In the genomic region with DNA sequence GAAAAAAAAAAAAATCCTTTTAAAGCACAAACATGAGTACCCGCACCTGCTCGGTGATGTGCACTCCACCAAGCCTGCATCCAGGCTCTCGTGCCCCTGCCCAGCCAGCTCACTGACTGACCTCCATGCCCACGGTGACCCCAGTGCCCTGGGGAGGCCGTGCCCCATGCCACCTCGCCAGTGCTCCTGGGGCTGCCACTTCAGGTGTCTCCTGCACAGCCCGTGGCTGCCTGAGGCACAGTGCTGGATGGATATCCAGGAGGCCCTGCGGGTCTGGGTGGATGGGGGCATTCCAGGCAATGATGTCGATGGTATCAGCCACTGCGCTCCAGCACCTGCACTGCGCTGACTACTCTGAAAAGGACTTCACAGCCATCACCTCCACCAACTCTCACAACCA, we compare ENCODE assay signal across 19 cellular contexts. TPM values are rescaled to one million over a fixed set of nuclear protein-coding genes. Genes with fewer than 3 reads are reported as not detected.
A peak's percentile ranks its signal among the peaks of the same experiment; 100 is the strongest.
DNase-seq lines count a peak whose midpoint lies in the region; ATAC-seq and TF ChIP-seq lines count a peak whose summit lies in the region.
"Had no signal": no experiment of that assay in that cellular context is flagged by ENCODE, and none has a peak within 500 bp of the region (broad histone marks: within the 10 kb centered on the region; RNA-seq: fewer than 3 reads in every experiment).

No MANE protein-coding gene starts in this region.

- peaks cover 91 to 100% (median 100%) of the 10 kb centered on the region in 11 experiments for H4K20me1 ChIP-seq in BLaER1 treated with 17β-estradiol and CSF1 and Interleukin-3, amounts not matched to agents 10 nM and 100 nM

- H3K4me1 Mint-ChIP-seq in IgD-negative memory B cell, result peaks cover 33 to 42% (median 33%) of the 10 kb centered on the region in 3 donors
- peaks cover 44 to 46% of the 10 kb centered on the region in 2 donors for H3K4me1 Mint-ChIP-seq in natural killer cell treated with Interleukin-12 subunit alpha and Interleukin-12 subunit beta and Interleukin-15 and Interleukin-18, amount 100 ng/mL, for 72 hours (ENCODE audit: low read depth in 2 of 2)

- no peaks in the 10 kb centered on the region for H3K27me3 ChIP-seq in BLaER1 treated with 17β-estradiol and CSF1 and Interleukin-3, amounts not matched to agents 10 nM and 100 nM
- no peaks in the 10 kb centered on the region for H3K27me3 ChIP-seq in mesenchymal stem cell (ENCODE audit: control insufficient read depth in 1 of 2, insufficient read depth in 1 of 2, low read length in 2 of 2)
- H3K27me3 ChIP-seq in spleen (replicated peaks in 1 of 7), result no peaks in the 10 kb centered on the region
- H3K27me3 ChIP-seq: SJCRH30 had no signal

- H3K4me1 ChIP-seq in BLaER1 treated with 17β-estradiol and CSF1 and Interleukin-3, amounts not matched to agents 10 nM and 100 nM, result peaks cover 75 to 84% (median 79%) of the 10 kb centered on the region in 10 experiments
- peaks cover 59% of the 10 kb centered on the region for H3K4me1 ChIP-seq in mesenchymal stem cell (ENCODE audit: control insufficient read depth, insufficient read depth, low read depth, low read length)
- H3K4me1 ChIP-seq in spleen, result peaks cover 42 to 86% (median 82%) of the 10 kb centered on the region in 6 donors
- H3K4me1 ChIP-seq: SJCRH30 had no signal

- peaks cover 20% of the 10 kb centered on the region for H3K79me1 ChIP-seq in mesenchymal stem cell (replicated peaks; ENCODE audit: low read length, poor library complexity, severe bottlenecking)

- H3K23ac ChIP-seq in mesenchymal stem cell (ENCODE audit: low read length in 2 of 2), result no peak overlapping the region

- no peaks in the 10 kb centered on the region for H3K9me3 ChIP-seq in BLaER1 treated with 17β-estradiol and CSF1 and Interleukin-3, amounts not matched to agents 10 nM and 100 nM (replicated peaks in 1 of 11)
- no peaks in the 10 kb centered on the region for H3K9me3 ChIP-seq in mesenchymal stem cell (ENCODE audit: control insufficient read depth, low read length)
- H3K9me3 ChIP-seq in spleen, result no peaks in the 10 kb centered on the region
- H3K9me3 ChIP-seq: SJCRH30 had no signal

- H4K8ac ChIP-seq in mesenchymal stem cell (ENCODE audit: low read length), result no peak overlapping the region

- H3K4me3 ChIP-seq in BLaER1 treated with 17β-estradiol and CSF1 and Interleukin-3, amounts not matched to agents 10 nM and 100 nM, result no peak overlapping the region
- no peak overlapping the region for H3K4me3 ChIP-seq in mesenchymal stem cell (ENCODE audit: insufficient read depth in 1 of 2, low read depth in 1 of 2, low read length in 2 of 2)
- H3K4me3 ChIP-seq in spleen, result no peak overlapping the region
- H3K4me3 ChIP-seq: SJCRH30 had no signal

- H3K4ac ChIP-seq in mesenchymal stem cell (ENCODE audit: low read depth in 1 of 2, low read length in 2 of 2), result no peak overlapping the region

- peaks cover 30 to 80% (median 63%) of the 10 kb centered on the region in 11 experiments for H3K36me3 ChIP-seq in BLaER1 treated with 17β-estradiol and CSF1 and Interleukin-3, amounts not matched to agents 10 nM and 100 nM
- H3K36me3 ChIP-seq in mesenchymal stem cell (ENCODE audit: control insufficient read depth in 1 of 2, insufficient read depth in 2 of 2, low read depth in 1 of 2, low read length in 2 of 2), result peaks cover 21 to 66% of the 10 kb centered on the region in 2 experiments
- peaks cover 0 to 55% (median 24%) of the 10 kb centered on the region in 6 donors for H3K36me3 ChIP-seq in spleen

- H3K27ac ChIP-seq in BLaER1 treated with 17β-estradiol and CSF1 and Interleukin-3, amounts not matched to agents 10 nM and 100 nM, result peak overlapping the region in 2 of 11 experiments; percentile 96 to 97; a peak in 2 of 22 replicates
- H3K27ac ChIP-seq in mesenchymal stem cell (ENCODE audit: low read length, poor library complexity, severe bottlenecking) (no peak overlapping the region), spleen (peak overlapping the region in 2 of 8 donors; percentile 2 to 96)
- H3K27ac ChIP-seq: KMS-11, SJCRH30 had no signal

- H3K18ac ChIP-seq in mesenchymal stem cell (ENCODE audit: low read depth in 1 of 2, low read length in 2 of 2), result no peak overlapping the region

- no peaks in the 10 kb centered on the region for H3K36me3 Mint-ChIP-seq in IgD-negative memory B cell
- peaks cover 10% of the 10 kb centered on the region for H3K36me3 Mint-ChIP-seq in natural killer cell treated with Interleukin-12 subunit alpha and Interleukin-12 subunit beta and Interleukin-15 and Interleukin-18, amount 100 ng/mL, for 72 hours

- no peak overlapping the region for H3K14ac ChIP-seq in mesenchymal stem cell (ENCODE audit: low read length in 2 of 2)

- no peak overlapping the region for H4K91ac ChIP-seq in mesenchymal stem cell (ENCODE audit: low read length)

- no peak overlapping the region for H2BK5ac ChIP-seq in mesenchymal stem cell (ENCODE audit: low read depth, low read length, poor library complexity, severe bottlenecking)

- peak overlapping the region; percentile 31 for H2BK15ac ChIP-seq in mesenchymal stem cell (ENCODE audit: low read depth, poor library complexity, severe bottlenecking)

- in situ Hi-C loops in GM13977 (cut with MboI; ENCODE audit: low pct_unique_long_range_greater_than_20kb, low sequenced_read_pairs, unreplicated experiment), result no loop called here

- TF ChIP-seq CTCF in spleen (IDR thresholded peaks at IDR 0.05 in 8 of 11, conservative IDR thresholded peaks at IDR 0.05 in 3 of 11) (no peak), GM13977 (IDR thresholded peaks at IDR 0.05; ENCODE audit: extremely low read depth, insufficient read depth, missing control alignments) (no peak)

- H2BK120ac ChIP-seq in mesenchymal stem cell (ENCODE audit: low read depth, low read length), result no peak overlapping the region

- H3K27ac Mint-ChIP-seq in IgD-negative memory B cell, result peak overlapping the region in 2 of 3 donors; percentile 23 to 53
- no peak overlapping the region for H3K27ac Mint-ChIP-seq in natural killer cell treated with Interleukin-12 subunit alpha and Interleukin-12 subunit beta and Interleukin-15 and Interleukin-18, amount 100 ng/mL, for 72 hours

- no peak overlapping the region for H2BK12ac ChIP-seq in mesenchymal stem cell (ENCODE audit: low read length in 2 of 2)

- no peaks in the 10 kb centered on the region for H3K9me3 Mint-ChIP-seq in IgD-negative memory B cell
- no peaks in the 10 kb centered on the region for H3K9me3 Mint-ChIP-seq in natural killer cell treated with Interleukin-12 subunit alpha and Interleukin-12 subunit beta and Interleukin-15 and Interleukin-18, amount 100 ng/mL, for 72 hours

- ATAC-seq in natural killer cell treated with Interleukin-12 subunit alpha and Interleukin-12 subunit beta and Interleukin-15 and Interleukin-18, amount 100 ng/mL, for 72 hours, result no peak
- ATAC-seq: Right ventricle myocardium inferior, SK-N-SH treated with all-trans-retinoic acid at 6 μM for 48 hours had no signal

- H3K4me2 ChIP-seq in BLaER1 treated with 17β-estradiol and CSF1 and Interleukin-3, amounts not matched to agents 10 nM and 100 nM, result peak overlapping the region; percentile 27 to 100 (median 99); a peak in 19 of 22 replicates
- no peak overlapping the region for H3K4me2 ChIP-seq in mesenchymal stem cell (ENCODE audit: low read length, poor library complexity, severe bottlenecking)
- H3K4me2 ChIP-seq: KMS-11 had no signal

- intact Hi-C loops in spleen (cut with DNase I; ENCODE audit: low total_unique reads), result loop anchor here (10.0 kb wide), 1 partner anchor 65 kb away; a partner anchor contains a TSS

- no peak for TF ChIP-seq POLR2A in spleen (IDR thresholded peaks at IDR 0.05)

- no peak overlapping the region for H3K4me3 Mint-ChIP-seq in IgD-negative memory B cell
- H3K4me3 Mint-ChIP-seq in natural killer cell treated with Interleukin-12 subunit alpha and Interleukin-12 subunit beta and Interleukin-15 and Interleukin-18, amount 100 ng/mL, for 72 hours, result no peak overlapping the region

- no peak overlapping the region for H2AFZ ChIP-seq in mesenchymal stem cell (ENCODE audit: low read depth, low read length)

- DNase-seq in mesenchymal stem cell (no peak), spleen (peak; percentile 70), NCI-H1092 (lab: John Stamatoyannopoulos, UW) (no peak), GM13977 (ENCODE audit: low spot score) (no peak)
- DNase-seq in natural killer cell treated with Interleukin-12 subunit alpha and Interleukin-12 subunit beta and Interleukin-15 and Interleukin-18, amount 100 ng/mL, for 72 hours (ENCODE audit: low spot score), result no peak
- DNase-seq: MV-4-11, NCI-H1105 treated with DMSO at 0.1 percent for 48 hours, NCI-H146, NCI-H1930, NCI-H2107, NCI-H446, NCI-H524 treated with DMSO at 0.1 percent for 48 hours, NCI-H774, SJCRH30 had no signal

- 95% methylated on average over 11 of the region's 11 CpGs for WGBS in mesenchymal stem cell
- 90 to 95% (median 92%) methylated on average over 3 to 11 of the region's 11 CpGs for WGBS in spleen, 5 donors

- H3K27me3 Mint-ChIP-seq in IgD-negative memory B cell, result no peaks in the 10 kb centered on the region
- no peaks in the 10 kb centered on the region for H3K27me3 Mint-ChIP-seq in natural killer cell treated with Interleukin-12 subunit alpha and Interleukin-12 subunit beta and Interleukin-15 and Interleukin-18, amount 100 ng/mL, for 72 hours

- no peak overlapping the region for H2AK5ac ChIP-seq in mesenchymal stem cell (ENCODE audit: low read length, severe bottlenecking)

- peak overlapping the region in 7 of 11 experiments; percentile 17 to 99 (median 97); a peak in 8 of 22 replicates for H3K9ac ChIP-seq in BLaER1 treated with 17β-estradiol and CSF1 and Interleukin-3, amounts not matched to agents 10 nM and 100 nM
- H3K9ac ChIP-seq in mesenchymal stem cell (ENCODE audit: low read length), result no peak overlapping the region
- H3K9ac ChIP-seq: KMS-11 had no signal

RNA-seq across cellular contexts. Expression of a gene that starts 9.0 kb away (rescaled TPM):
- polyA plus RNA-seq in IgD-negative memory B cell (47.0 TPM), spleen (10 to 100 TPM; 49.2 to 90.5 (median 65.1) TPM)
- polyA plus RNA-seq in mesenchymal stem cell (2013, experiment 1 of 2), result 37.2 TPM
- polyA plus RNA-seq in mesenchymal stem cell (2013, experiment 2 of 2), result 37.7 TPM
- 100 to 1,000 TPM; 113 to 150 (median 133) TPM for total RNA-seq in spleen
- total RNA-seq in natural killer cell treated with Interleukin-12 subunit alpha and Interleukin-12 subunit beta and Interleukin-15 and Interleukin-18, amount 100 ng/mL, for 72 hours, result 100 to 1,000 TPM; 260 to 492 TPM

RNA-seq across cellular contexts. Expression of a gene that starts 21.3 kb away (rescaled TPM):
- polyA plus RNA-seq in IgD-negative memory B cell (1.4 TPM), spleen (10 to 100 TPM; 11.8 to 31.5 (median 28.2) TPM)
- 1.2 TPM for polyA plus RNA-seq in mesenchymal stem cell (2013, experiment 1 of 2)
- 0.90 TPM for polyA plus RNA-seq in mesenchymal stem cell (2013, experiment 2 of 2)
- total RNA-seq in spleen, result 10 to 100 TPM in 3 of 7 donors, 1 to 10 TPM in 4; 7.5 to 11.7 (median 9.6) TPM
- 10 to 100 TPM in 1 of 2 donors, 1 to 10 TPM in 1; 8.3 to 31.6 TPM for total RNA-seq in natural killer cell treated with Interleukin-12 subunit alpha and Interleukin-12 subunit beta and Interleukin-15 and Interleukin-18, amount 100 ng/mL, for 72 hours

RNA-seq across cellular contexts. Expression of a gene that starts 30.1 kb away (rescaled TPM):
- polyA plus RNA-seq in IgD-negative memory B cell, result 34.1 TPM
- 21.2 TPM for polyA plus RNA-seq in mesenchymal stem cell (2013, experiment 1 of 2)
- polyA plus RNA-seq in mesenchymal stem cell (2013, experiment 2 of 2), result 20.6 TPM
- 10 to 100 TPM; 14.2 to 26.8 (median 17.6) TPM for total RNA-seq in spleen
- 10 to 100 TPM; 14.2 to 27.0 (median 26.4) TPM for polyA plus RNA-seq in spleen
- 10 to 100 TPM; 38.2 to 53.1 TPM for total RNA-seq in natural killer cell treated with Interleukin-12 subunit alpha and Interleukin-12 subunit beta and Interleukin-15 and Interleukin-18, amount 100 ng/mL, for 72 hours

RNA-seq across cellular contexts. Expression of a gene that starts 34.0 kb away (rescaled TPM):
- polyA plus RNA-seq in IgD-negative memory B cell (0.34 TPM), spleen (1 to 10 TPM in 2 of 3 donors, under 1 TPM in 1; 0.70 to 1.5 (median 1.0) TPM)
- 7.4 TPM for polyA plus RNA-seq in mesenchymal stem cell (2013, experiment 1 of 2)
- 6.1 TPM for polyA plus RNA-seq in mesenchymal stem cell (2013, experiment 2 of 2)
- total RNA-seq in spleen, result 1 to 10 TPM in 5 of 7 donors, under 1 TPM in 2; 0.79 to 2.9 (median 1.7) TPM
- total RNA-seq in natural killer cell treated with Interleukin-12 subunit alpha and Interleukin-12 subunit beta and Interleukin-15 and Interleukin-18, amount 100 ng/mL, for 72 hours, result 10 to 100 TPM; 11.9 to 15.7 TPM

RNA-seq across cellular contexts. Expression of a gene that starts 40.5 kb away (rescaled TPM):
- polyA plus RNA-seq in IgD-negative memory B cell (not detected), spleen (10 to 100 TPM in 2 of 3 donors, 1 to 10 TPM in 1; 6.5 to 31.7 (median 14.9) TPM)
- 1.1 TPM for polyA plus RNA-seq in mesenchymal stem cell (2013, experiment 1 of 2)
- polyA plus RNA-seq in mesenchymal stem cell (2013, experiment 2 of 2), result 1.0 TPM
- 10 to 100 TPM; 36.8 to 97.9 (median 53.8) TPM for total RNA-seq in spleen
- total RNA-seq in natural killer cell treated with Interleukin-12 subunit alpha and Interleukin-12 subunit beta and Interleukin-15 and Interleukin-18, amount 100 ng/mL, for 72 hours, result under 1 TPM in 1 of 2 donors, not detected in 1; 0.11 TPM

Comparison
In these comparisons a context has a peak if more than half of its experiments do, and no peak if none do; other contexts are left out.
1. H3K27ac Mint-ChIP-seq: peak in IgD-negative memory B cell (2 of 3); none in natural killer cell treated with Interleukin-12 subunit alpha and Interleukin-12 subunit beta and Interleukin-15 and Interleukin-18, amount 100 ng/mL, for 72 hours (0 of 2).